Comparison of ENCODE assay signal across 9 cellular contexts in the genomic region with DNA sequence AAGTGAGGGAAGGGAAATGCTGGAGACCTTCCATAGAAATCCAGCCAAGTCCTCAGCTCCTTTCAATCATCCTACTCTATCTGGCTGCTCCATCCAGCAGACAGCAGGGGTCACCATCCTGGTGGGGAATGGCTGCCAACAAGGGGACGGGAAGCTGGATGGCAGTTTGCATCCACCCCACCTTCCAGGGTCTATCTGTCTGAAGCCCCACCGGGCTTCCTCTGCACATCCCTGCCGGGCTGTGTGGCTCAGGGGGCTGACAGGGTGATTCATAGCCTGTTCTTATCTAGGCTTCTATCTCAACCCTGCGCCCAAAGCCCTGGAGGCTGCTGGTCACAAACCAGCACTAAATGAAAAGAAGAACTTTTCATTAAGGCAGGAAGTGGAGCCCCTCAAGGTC. TPM values are rescaled to one million over a fixed set of nuclear protein-coding genes. Genes with fewer than 3 reads are reported as not detected.
DNase-seq lines count a peak whose midpoint lies in the region; ATAC-seq and TF ChIP-seq lines count a peak whose summit lies in the region.
"Had no signal": no experiment of that assay in that cellular context is flagged by ENCODE, and none has a peak within 500 bp of the region (broad histone marks: within the 10 kb centered on the region; RNA-seq: fewer than 3 reads in every experiment).

No MANE protein-coding gene starts in this region.

- H3K27me3 Mint-ChIP-seq in GM23338 (ENCODE audit: insufficient read depth, low read depth, poor library complexity): peaks cover 24% of the 10 kb centered on the region

- no peaks in the 10 kb centered on the region for H3K36me3 ChIP-seq in GM23338 (ENCODE audit: insufficient read depth)
- H3K36me3 ChIP-seq: neutrophil had no signal

- H3K27ac ChIP-seq in GM23338 (ENCODE audit: low read depth) (no peak overlapping the region), coronary artery (peak overlapping the region; percentile 54 to 73)
- H3K27ac ChIP-seq: neutrophil had no signal

- peaks cover 39% of the 10 kb centered on the region for H3K27me3 ChIP-seq in GM23338 (ENCODE audit: insufficient read depth)

- H3K4me3 ChIP-seq in GM23338 (peak overlapping the region; percentile 87), coronary artery (peak overlapping the region; percentile 79)

- H3K4me1 ChIP-seq in GM23338 (ENCODE audit: insufficient read depth): peaks cover 9% of the 10 kb centered on the region

- peak overlapping the region; percentile 83 for H3K4me3 Mint-ChIP-seq in GM23338

- no peaks in the 10 kb centered on the region for H3K9me2 ChIP-seq in GM23338 (ENCODE audit: insufficient read depth)

- TF ChIP-seq CTCF in GM23338 (conservative IDR thresholded peaks at IDR 0.05; ENCODE audit: low read depth in 2 of 2) (peak; percentile 35 to 61), coronary artery (IDR thresholded peaks at IDR 0.05) (no peak)

- peaks cover 13% of the 10 kb centered on the region for H3K4me1 Mint-ChIP-seq in GM23338

- 0 out of 2 replicates have a peak, but pooled peaks cover 4% of the 10 kb centered on the region for H3F3A ChIP-seq in GM23338 (replicated peaks; ENCODE audit: low read depth)

- H3K4me2 ChIP-seq in GM23338: peak overlapping the region; percentile 92

- no peaks in the 10 kb centered on the region for H3K9me3 Mint-ChIP-seq in GM23338

- no peak overlapping the region for H3K27ac Mint-ChIP-seq in GM23338

- no peaks in the 10 kb centered on the region for H3K79me2 ChIP-seq in GM23338 (replicated peaks; ENCODE audit: insufficient read depth)

- peak; percentile 16 for ATAC-seq in GM23338

- no peaks in the 10 kb centered on the region for H3K36me3 Mint-ChIP-seq in GM23338 (ENCODE audit: low read depth)

- DNase-seq in GM23338 (ENCODE audit: low spot score): peak; percentile 54
- DNase-seq in RPMI7951 (ENCODE audit: low read depth): peak; percentile 75
- no peak for DNase-seq in coronary artery (ENCODE audit: low spot score)
- peak; percentile 30 for DNase-seq in myocyte (ENCODE audit: low read depth)
- no peak for DNase-seq in RKO (ENCODE audit: low spot score)
- DNase-seq in activated CD4-positive, CD25-positive, alpha-beta regulatory T cell treated with anti-CD3 and anti-CD28 coated beads, Interleukin-2, amount 50 U/mL, for 72 hours: no peak
- no peak for DNase-seq in stimulated activated CD4-positive, alpha-beta T cell treated with anti-CD3 and anti-CD28 coated beads, Interleukin-4, amount 100 ng/mL, for 24 hours
- DNase-seq in DMS153 (lab: John Stamatoyannopoulos, UW): no peak

- H2AFZ ChIP-seq in GM23338: peak overlapping the region; percentile 100

- no peaks in the 10 kb centered on the region for H4K20me1 ChIP-seq in GM23338 (replicated peaks; ENCODE audit: insufficient read depth)

TF ChIP-seq in GM23338, 12 proteins besides CTCF, POLR2A, EP300 and RAD21:
- TF ChIP-seq CREB1 (CRISPR knock-in tag; IDR thresholded peaks at IDR 0.05; ENCODE audit: low read depth) (no peak), ZNF114 (CRISPR knock-in tag; IDR thresholded peaks at IDR 0.05) (no peak), POLR2AphosphoS5 (IDR thresholded peaks at IDR 0.05; ENCODE audit: low read depth) (no peak), EZH2phosphoT487 (IDR thresholded peaks at IDR 0.05; ENCODE audit: unreplicated experiment) (no peak), EZH2 (IDR thresholded peaks at IDR 0.05; ENCODE audit: low read depth, unreplicated experiment) (no peak)
TF ChIP-seq in GM23338: peak in this region for 0.

RNA-seq across cellular contexts. Expression of gene SYTL2, which starts 1.1 kb away (rescaled TPM):
- 5.6 and 7.2 TPM in 2 replicates for total RNA-seq in GM23338 (2014; rRNA removed; shearing (Covaris generic))
- polyA plus RNA-seq in GM23338 (2016; fragmentation: Nextera tagmentation; extraction: Ambion mirVana): 3.0 and 3.4 TPM in 2 replicates
- total RNA-seq in RPMI7951 (2014; rRNA removed; shearing (Covaris generic)): 57.0 and 66.0 TPM in 2 replicates
- 181 and 225 TPM in 2 replicates for total RNA-seq in myocyte
- 81.2 TPM for polyA plus RNA-seq in myocyte (2012)

RNA-seq across cellular contexts. Expression of gene CCDC83, which starts 45.3 kb away (rescaled TPM):
- total RNA-seq in GM23338 (2014; rRNA removed; shearing (Covaris generic)): not detected in 2 replicates
- polyA plus RNA-seq in GM23338 (2016; fragmentation: Nextera tagmentation; extraction: Ambion mirVana): not detected in 2 replicates
- not detected in 2 replicates for total RNA-seq in RPMI7951 (2014; rRNA removed; shearing (Covaris generic))
- not detected in 2 replicates for total RNA-seq in myocyte
- not detected for polyA plus RNA-seq in myocyte (2012)

Comparison
In these comparisons a context has a peak if more than half of its experiments do, and no peak if none do; other contexts are left out.
1. DNase-seq: peak in GM23338 (single experiment), RPMI7951 (single experiment) and myocyte (single experiment); none in coronary artery (single experiment), RKO (single experiment), activated CD4-positive, CD25-positive, alpha-beta regulatory T cell treated with anti-CD3 and anti-CD28 coated beads, Interleukin-2, amount 50 U/mL, for 72 hours (single experiment), stimulated activated CD4-positive, alpha-beta T cell treated with anti-CD3 and anti-CD28 coated beads, Interleukin-4, amount 100 ng/mL, for 24 hours (single experiment) and DMS153 (single experiment).